8 cellular contexts compared by ENCODE assay signal in the genomic region with DNA sequence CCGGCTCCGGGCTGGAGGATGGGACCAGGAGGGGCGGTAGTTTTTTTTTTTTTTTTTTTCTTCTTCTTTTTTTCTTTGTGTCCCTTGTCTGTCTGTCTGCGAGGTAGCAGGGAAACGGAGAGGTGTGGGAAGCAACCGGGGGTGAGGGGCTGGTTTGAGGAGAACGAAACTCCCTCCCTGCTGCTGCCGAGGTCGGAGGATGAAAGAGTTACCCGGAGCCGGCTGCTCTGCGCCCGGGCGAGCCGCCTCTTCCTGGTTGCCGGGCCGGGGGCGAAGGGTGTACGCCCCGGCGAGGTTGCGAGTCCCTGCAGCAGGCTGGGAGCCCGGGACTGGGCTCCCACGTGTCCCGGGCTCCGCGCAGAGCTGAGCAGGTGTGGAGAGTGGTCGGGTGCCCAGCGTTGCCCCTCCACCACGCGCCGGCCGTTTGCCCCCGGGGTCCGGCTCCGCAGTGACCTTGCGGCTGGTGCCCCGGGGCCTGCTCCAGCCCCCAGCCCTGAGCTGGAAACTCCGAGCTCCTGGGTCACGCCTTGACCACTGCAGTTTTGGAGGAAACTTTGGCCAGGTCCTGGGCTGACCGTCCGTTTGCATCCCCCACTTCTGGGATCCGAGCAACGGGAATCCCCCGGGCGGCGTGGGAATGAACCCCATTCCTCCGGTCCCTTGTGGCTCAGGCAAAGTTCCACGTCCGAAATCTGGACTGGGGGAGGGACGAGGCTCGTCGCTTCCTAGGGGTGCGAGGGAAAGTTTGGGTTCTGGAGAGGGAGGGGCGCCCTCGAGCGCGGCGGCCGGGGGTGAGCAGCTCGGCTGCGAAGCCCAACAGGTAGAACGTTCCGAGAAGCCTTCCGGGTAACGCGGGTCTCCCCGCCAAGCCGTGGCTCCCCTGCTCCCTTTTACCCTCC. TPM values are rescaled to one million over a fixed set of nuclear protein-coding genes. Genes with fewer than 3 reads are reported as not detected.
DNase-seq lines count a peak whose midpoint lies in the region; ATAC-seq, FAIRE-seq and TF ChIP-seq lines count a peak whose summit lies in the region.

No MANE protein-coding gene starts in this region.

- peak overlapping the region; percentile 96 for H3K27ac Mint-ChIP-seq in activated naive CD4-positive, alpha-beta T cell treated with anti-CD3 and anti-CD28 coated beads, Interleukin-2, amount 10 ng/mL, durations not matched to agents 7 days and 5 days

- H3K27me3 ChIP-seq in PC-9 (ENCODE audit: insufficient read depth, low read depth) = no peaks in the 10 kb centered on the region
- no peaks in the 10 kb centered on the region for H3K27me3 ChIP-seq in cardiac muscle cell
- H3K27me3 ChIP-seq in psoas muscle (ENCODE audit: insufficient read depth in 3 of 3, low read length in 2 of 3) = peaks cover 0 to 20% (median 12%) of the 10 kb centered on the region in 3 donors

- peak overlapping the region; percentile 99 for H3K4me3 Mint-ChIP-seq in activated naive CD4-positive, alpha-beta T cell treated with anti-CD3 and anti-CD28 coated beads, Interleukin-2, amount 10 ng/mL, durations not matched to agents 7 days and 5 days

- no peak for FAIRE-seq in GM19239 (lab: Jason Lieb, UNC)

- peak overlapping the region; percentile 89 for H3K4me3 ChIP-seq in PC-9
- H3K4me3 ChIP-seq in cardiac muscle cell = peak overlapping the region; percentile 88
- peak overlapping the region; percentile 77 for H3K4me3 ChIP-seq in psoas muscle

- H3K9me3 ChIP-seq in PC-9 (ENCODE audit: insufficient read depth, low read depth) (no peaks in the 10 kb centered on the region), cardiac muscle cell (ENCODE audit: low read depth) (no peaks in the 10 kb centered on the region), psoas muscle (no peaks in the 10 kb centered on the region)

- peak overlapping the region; percentile 79 for H3K4me2 ChIP-seq in PC-9

- H3K9me2 ChIP-seq in PC-9 (ENCODE audit: insufficient read depth) = no peaks in the 10 kb centered on the region

- CTCF ChIA-PET in PC-9 (lab: Charles Lee) = no interaction called here
- CTCF ChIA-PET in activated naive CD4-positive, alpha-beta T cell treated with anti-CD3 and anti-CD28 coated beads, Interleukin-2, amount 10 ng/mL, durations not matched to agents 7 days and 5 days (lab: Charles Lee) = interaction anchor here (0.9 to 3.5 kb wide), 12 partner anchors 10 to 203 kb away, joined by 3 to 15 read pairs (median 5); no protein-coding TSS in a partner anchor

- H3K4me1 ChIP-seq in PC-9 (replicated peaks; ENCODE audit: insufficient read depth) (peaks cover 56% of the 10 kb centered on the region), cardiac muscle cell (ENCODE audit: low read depth) (peaks cover 18% of the 10 kb centered on the region), psoas muscle (peaks cover 18% of the 10 kb centered on the region)

- peaks cover 26% of the 10 kb centered on the region for H3F3A ChIP-seq in PC-9 (ENCODE audit: insufficient read depth, low read depth)

- peaks cover 29% of the 10 kb centered on the region for H3K27me3 Mint-ChIP-seq in activated naive CD4-positive, alpha-beta T cell treated with anti-CD3 and anti-CD28 coated beads, Interleukin-2, amount 10 ng/mL, durations not matched to agents 7 days and 5 days

- POLR2A ChIA-PET in PC-9 (lab: Charles Lee; ENCODE audit: unreplicated experiment) = interaction anchor here (0.7 kb wide), 1 partner anchor 90 kb away, joined by 4 read pairs; no protein-coding TSS in a partner anchor

- peaks cover 49% of the 10 kb centered on the region for H3K4me1 Mint-ChIP-seq in activated naive CD4-positive, alpha-beta T cell treated with anti-CD3 and anti-CD28 coated beads, Interleukin-2, amount 10 ng/mL, durations not matched to agents 7 days and 5 days

- no peak for TF ChIP-seq CTCF in PC-9 (conservative IDR thresholded peaks at IDR 0.05)
- TF ChIP-seq CTCF in cardiac muscle cell (IDR thresholded peaks at IDR 0.05; ENCODE audit: low read depth, low read length) = peak; percentile 27
- TF ChIP-seq CTCF in psoas muscle (IDR thresholded peaks at IDR 0.05) = no peak

- H3K36me3 Mint-ChIP-seq in activated naive CD4-positive, alpha-beta T cell treated with anti-CD3 and anti-CD28 coated beads, Interleukin-2, amount 10 ng/mL, durations not matched to agents 7 days and 5 days = peaks cover 22% of the 10 kb centered on the region

- 1% methylated on average over 64 to 69 of the region's 69 CpGs for WGBS in psoas muscle, 3 donors

- peak; percentile 22 for ATAC-seq in GM19455 (IDR thresholded peaks at IDR 0.05; ENCODE audit: unreplicated experiment)
- peak in 3 of 4 donors; percentile 28 to 35 (median 34) for ATAC-seq in psoas muscle
- ATAC-seq in HG02763 (IDR thresholded peaks at IDR 0.05; ENCODE audit: unreplicated experiment) = no peak

- BruUV-seq in PC-9 (replicated peaks; lab: Mats Ljungman, UMichigan) = no TSS peak

- H3K9me3 Mint-ChIP-seq in activated naive CD4-positive, alpha-beta T cell treated with anti-CD3 and anti-CD28 coated beads, Interleukin-2, amount 10 ng/mL, durations not matched to agents 7 days and 5 days = no peaks in the 10 kb centered on the region

- intact Hi-C loops in PC-9 (cut with micrococcal nuclease; ENCODE audit: unreplicated experiment) (loop anchor here (2.0 to 5.0 kb wide), 3 partner anchors 75 to 144 kb away; no protein-coding TSS in a partner anchor), psoas muscle (cut with DNase I) (no loop called here)

- H2AFZ ChIP-seq in PC-9 = peak overlapping the region; percentile 84

- H3K27ac ChIP-seq in PC-9 = peak overlapping the region; percentile 58
- H3K27ac ChIP-seq in cardiac muscle cell = peak overlapping the region; percentile 52
- H3K27ac ChIP-seq in psoas muscle = peak overlapping the region; percentile 23

- H4K20me1 ChIP-seq in PC-9 (ENCODE audit: insufficient read depth) = peaks cover 20% of the 10 kb centered on the region

- DNase-seq in PC-9 (peak in 1 of 2 experiments; percentile 31), cardiac muscle cell (ENCODE audit: low read depth in 1 of 2, low spot score in 1 of 2) (peak in 1 of 2 donors; percentile 53), psoas muscle (peak; percentile 21 to 60), cerebellar cortex (ENCODE audit: low spot score) (no peak), GM19239 (ENCODE audit: insufficient read length, low spot score) (no peak)
- DNase-seq in activated naive CD4-positive, alpha-beta T cell treated with anti-CD3 and anti-CD28 coated beads, Interleukin-2, amount 10 ng/mL, durations not matched to agents 7 days and 5 days = peak; percentile 75

- H3K36me3 ChIP-seq in PC-9 (ENCODE audit: low read depth) = no peaks in the 10 kb centered on the region
- no peaks in the 10 kb centered on the region for H3K36me3 ChIP-seq in cardiac muscle cell
- no peaks in the 10 kb centered on the region for H3K36me3 ChIP-seq in psoas muscle (ENCODE audit: insufficient read depth in 1 of 2, low read depth in 1 of 2)

- H3K79me2 ChIP-seq in PC-9 (ENCODE audit: low read depth) = peaks cover 72% of the 10 kb centered on the region

RNA-seq across cellular contexts. Expression of gene CHST11, which starts 1.2 kb away (rescaled TPM):
- total RNA-seq in PC-9 (2021) = 39.9 and 52.2 TPM in 2 replicates
- total RNA-seq in cardiac muscle cell = 29.8 and 39.8 TPM in 2 replicates
- polyA plus RNA-seq in cardiac muscle cell = 20.5 and 24.2 TPM in 2 replicates
- 1 to 10 TPM; 1.0 to 1.6 (median 1.1) TPM for total RNA-seq in psoas muscle
- under 1 TPM; 0.52 to 0.65 (median 0.58) TPM for polyA plus RNA-seq in psoas muscle

Comparison
In these comparisons a context has a peak if more than half of its experiments do, and no peak if none do; other contexts are left out.
1. DNase-seq: peak in activated naive CD4-positive, alpha-beta T cell treated with anti-CD3 and anti-CD28 coated beads, Interleukin-2, amount 10 ng/mL, durations not matched to agents 7 days and 5 days (single experiment) and psoas muscle (2 of 2); none in cerebellar cortex (single experiment) and GM19239 (single experiment).
2. RNA of gene CHST11, which starts 1.2 kb away (total RNA-seq): 39.9 to 52.2 TPM in PC-9 and 29.8 to 39.8 TPM in cardiac muscle cell; 1.0 to 1.6 TPM in psoas muscle; every median in the first group is over 10 times any median in the second.
3. Peak in every context shown above with its lines, with median percentiles within 50 percentile points of each other: H3K27ac ChIP-seq and H3K4me3 ChIP-seq.